In the genomic region with DNA sequence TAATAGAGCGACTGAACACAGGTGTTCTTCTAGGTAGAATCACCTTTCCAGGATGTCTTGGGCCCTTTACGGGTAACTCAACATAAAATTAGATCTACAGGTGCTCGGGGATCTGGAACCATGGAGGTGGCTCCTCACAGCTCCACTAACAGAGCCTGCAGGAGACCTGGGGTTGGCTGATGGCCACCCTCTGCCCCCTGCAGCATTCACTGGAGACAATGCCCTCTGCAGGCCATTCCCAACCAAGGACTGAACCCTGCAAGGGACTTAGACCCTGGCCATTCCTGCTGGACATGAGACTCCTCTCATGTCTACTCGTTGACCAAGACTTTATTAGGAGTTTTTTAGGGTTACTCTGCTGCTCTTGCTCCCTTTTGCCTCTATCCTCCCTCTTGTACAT, we compare ENCODE assay signal across 2 cellular contexts.
TF ChIP-seq lines count a peak whose summit lies in the region.

No MANE protein-coding gene starts in this region.

TF ChIP-seq in K562, 482 proteins besides CTCF, POLR2A, EP300 and RAD21 (continues in another document):
- TF ChIP-seq CBFA2T3 (IDR thresholded peaks at IDR 0.05) = no peak
- TF ChIP-seq CTBP1 (IDR thresholded peaks at IDR 0.05; ENCODE audit: borderline replicate concordance) = no peak
- no peak for TF ChIP-seq PTRF (tag; IDR thresholded peaks at IDR 0.05)
- no peak for TF ChIP-seq ETS2 (tag; IDR thresholded peaks at IDR 0.05; ENCODE audit: borderline replicate concordance, poor library complexity, severe bottlenecking)
- TF ChIP-seq, protein P1, sequence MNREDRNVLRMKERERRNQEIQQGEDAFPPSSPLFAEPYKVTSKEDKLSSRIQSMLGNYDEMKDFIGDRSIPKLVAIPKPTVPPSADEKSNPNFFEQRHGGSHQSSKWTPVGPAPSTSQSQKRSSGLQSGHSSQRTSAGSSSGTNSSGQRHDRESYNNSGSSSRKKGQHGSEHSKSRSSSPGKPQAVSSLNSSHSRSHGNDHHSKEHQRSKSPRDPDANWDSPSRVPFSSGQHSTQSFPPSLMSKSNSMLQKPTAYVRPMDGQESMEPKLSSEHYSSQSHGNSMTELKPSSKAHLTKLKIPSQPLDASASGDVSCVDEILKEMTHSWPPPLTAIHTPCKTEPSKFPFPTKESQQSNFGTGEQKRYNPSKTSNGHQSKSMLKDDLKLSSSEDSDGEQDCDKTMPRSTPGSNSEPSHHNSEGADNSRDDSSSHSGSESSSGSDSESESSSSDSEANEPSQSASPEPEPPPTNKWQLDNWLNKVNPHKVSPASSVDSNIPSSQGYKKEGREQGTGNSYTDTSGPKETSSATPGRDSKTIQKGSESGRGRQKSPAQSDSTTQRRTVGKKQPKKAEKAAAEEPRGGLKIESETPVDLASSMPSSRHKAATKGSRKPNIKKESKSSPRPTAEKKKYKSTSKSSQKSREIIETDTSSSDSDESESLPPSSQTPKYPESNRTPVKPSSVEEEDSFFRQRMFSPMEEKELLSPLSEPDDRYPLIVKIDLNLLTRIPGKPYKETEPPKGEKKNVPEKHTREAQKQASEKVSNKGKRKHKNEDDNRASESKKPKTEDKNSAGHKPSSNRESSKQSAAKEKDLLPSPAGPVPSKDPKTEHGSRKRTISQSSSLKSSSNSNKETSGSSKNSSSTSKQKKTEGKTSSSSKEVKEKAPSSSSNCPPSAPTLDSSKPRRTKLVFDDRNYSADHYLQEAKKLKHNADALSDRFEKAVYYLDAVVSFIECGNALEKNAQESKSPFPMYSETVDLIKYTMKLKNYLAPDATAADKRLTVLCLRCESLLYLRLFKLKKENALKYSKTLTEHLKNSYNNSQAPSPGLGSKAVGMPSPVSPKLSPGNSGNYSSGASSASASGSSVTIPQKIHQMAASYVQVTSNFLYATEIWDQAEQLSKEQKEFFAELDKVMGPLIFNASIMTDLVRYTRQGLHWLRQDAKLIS (CRISPR knock-in tag; IDR thresholded peaks at IDR 0.05) = no peak
- TF ChIP-seq ZNF282 (CRISPR knock-in tag; IDR thresholded peaks at IDR 0.05) = no peak
- no peak for TF ChIP-seq ZBTB17 (CRISPR knock-in tag; IDR thresholded peaks at IDR 0.05)
- no peak for TF ChIP-seq SIRT6 (IDR thresholded peaks at IDR 0.05; ENCODE audit: low read depth, low read length)
- TF ChIP-seq MCM7 (IDR thresholded peaks at IDR 0.05) = no peak
- TF ChIP-seq SNRNP70 (optimal IDR thresholded peaks at IDR 0.05; ENCODE audit: low read depth, low read length) = no peak
- TF ChIP-seq, protein P2, sequence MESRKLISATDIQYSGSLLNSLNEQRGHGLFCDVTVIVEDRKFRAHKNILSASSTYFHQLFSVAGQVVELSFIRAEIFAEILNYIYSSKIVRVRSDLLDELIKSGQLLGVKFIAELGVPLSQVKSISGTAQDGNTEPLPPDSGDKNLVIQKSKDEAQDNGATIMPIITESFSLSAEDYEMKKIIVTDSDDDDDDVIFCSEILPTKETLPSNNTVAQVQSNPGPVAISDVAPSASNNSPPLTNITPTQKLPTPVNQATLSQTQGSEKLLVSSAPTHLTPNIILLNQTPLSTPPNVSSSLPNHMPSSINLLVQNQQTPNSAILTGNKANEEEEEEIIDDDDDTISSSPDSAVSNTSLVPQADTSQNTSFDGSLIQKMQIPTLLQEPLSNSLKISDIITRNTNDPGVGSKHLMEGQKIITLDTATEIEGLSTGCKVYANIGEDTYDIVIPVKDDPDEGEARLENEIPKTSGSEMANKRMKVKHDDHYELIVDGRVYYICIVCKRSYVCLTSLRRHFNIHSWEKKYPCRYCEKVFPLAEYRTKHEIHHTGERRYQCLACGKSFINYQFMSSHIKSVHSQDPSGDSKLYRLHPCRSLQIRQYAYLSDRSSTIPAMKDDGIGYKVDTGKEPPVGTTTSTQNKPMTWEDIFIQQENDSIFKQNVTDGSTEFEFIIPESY (CRISPR knock-in tag; IDR thresholded peaks at IDR 0.05) = no peak
- no peak for TF ChIP-seq TCF7L2 (IDR thresholded peaks at IDR 0.05; ENCODE audit: low read depth, low read length)
- TF ChIP-seq, protein P3, sequence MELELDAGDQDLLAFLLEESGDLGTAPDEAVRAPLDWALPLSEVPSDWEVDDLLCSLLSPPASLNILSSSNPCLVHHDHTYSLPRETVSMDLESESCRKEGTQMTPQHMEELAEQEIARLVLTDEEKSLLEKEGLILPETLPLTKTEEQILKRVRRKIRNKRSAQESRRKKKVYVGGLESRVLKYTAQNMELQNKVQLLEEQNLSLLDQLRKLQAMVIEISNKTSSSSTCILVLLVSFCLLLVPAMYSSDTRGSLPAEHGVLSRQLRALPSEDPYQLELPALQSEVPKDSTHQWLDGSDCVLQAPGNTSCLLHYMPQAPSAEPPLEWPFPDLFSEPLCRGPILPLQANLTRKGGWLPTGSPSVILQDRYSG (tag; conservative IDR thresholded peaks at IDR 0.05; ENCODE audit: low read depth) = no peak
- no peak for TF ChIP-seq ATF7 (IDR thresholded peaks at IDR 0.05)
- TF ChIP-seq GABPA (tag; conservative IDR thresholded peaks at IDR 0.05; ENCODE audit: low read depth) = no peak

TF ChIP-seq in HepG2, 621 proteins besides CTCF, POLR2A, EP300 and RAD21 (continues in another document):
- TF ChIP-seq ZNF747 (CRISPR knock-in tag; IDR thresholded peaks at IDR 0.05; ENCODE audit: borderline replicate concordance) = no peak
- TF ChIP-seq ZNF83 (CRISPR knock-in tag; IDR thresholded peaks at IDR 0.05; ENCODE audit: borderline replicate concordance) = no peak
- TF ChIP-seq, protein P4, sequence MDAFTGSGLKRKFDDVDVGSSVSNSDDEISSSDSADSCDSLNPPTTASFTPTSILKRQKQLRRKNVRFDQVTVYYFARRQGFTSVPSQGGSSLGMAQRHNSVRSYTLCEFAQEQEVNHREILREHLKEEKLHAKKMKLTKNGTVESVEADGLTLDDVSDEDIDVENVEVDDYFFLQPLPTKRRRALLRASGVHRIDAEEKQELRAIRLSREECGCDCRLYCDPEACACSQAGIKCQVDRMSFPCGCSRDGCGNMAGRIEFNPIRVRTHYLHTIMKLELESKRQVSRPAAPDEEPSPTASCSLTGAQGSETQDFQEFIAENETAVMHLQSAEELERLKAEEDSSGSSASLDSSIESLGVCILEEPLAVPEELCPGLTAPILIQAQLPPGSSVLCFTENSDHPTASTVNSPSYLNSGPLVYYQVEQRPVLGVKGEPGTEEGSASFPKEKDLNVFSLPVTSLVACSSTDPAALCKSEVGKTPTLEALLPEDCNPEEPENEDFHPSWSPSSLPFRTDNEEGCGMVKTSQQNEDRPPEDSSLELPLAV (CRISPR knock-in tag; conservative IDR thresholded peaks at IDR 0.05; ENCODE audit: low read depth) = no peak
- TF ChIP-seq, protein P5, sequence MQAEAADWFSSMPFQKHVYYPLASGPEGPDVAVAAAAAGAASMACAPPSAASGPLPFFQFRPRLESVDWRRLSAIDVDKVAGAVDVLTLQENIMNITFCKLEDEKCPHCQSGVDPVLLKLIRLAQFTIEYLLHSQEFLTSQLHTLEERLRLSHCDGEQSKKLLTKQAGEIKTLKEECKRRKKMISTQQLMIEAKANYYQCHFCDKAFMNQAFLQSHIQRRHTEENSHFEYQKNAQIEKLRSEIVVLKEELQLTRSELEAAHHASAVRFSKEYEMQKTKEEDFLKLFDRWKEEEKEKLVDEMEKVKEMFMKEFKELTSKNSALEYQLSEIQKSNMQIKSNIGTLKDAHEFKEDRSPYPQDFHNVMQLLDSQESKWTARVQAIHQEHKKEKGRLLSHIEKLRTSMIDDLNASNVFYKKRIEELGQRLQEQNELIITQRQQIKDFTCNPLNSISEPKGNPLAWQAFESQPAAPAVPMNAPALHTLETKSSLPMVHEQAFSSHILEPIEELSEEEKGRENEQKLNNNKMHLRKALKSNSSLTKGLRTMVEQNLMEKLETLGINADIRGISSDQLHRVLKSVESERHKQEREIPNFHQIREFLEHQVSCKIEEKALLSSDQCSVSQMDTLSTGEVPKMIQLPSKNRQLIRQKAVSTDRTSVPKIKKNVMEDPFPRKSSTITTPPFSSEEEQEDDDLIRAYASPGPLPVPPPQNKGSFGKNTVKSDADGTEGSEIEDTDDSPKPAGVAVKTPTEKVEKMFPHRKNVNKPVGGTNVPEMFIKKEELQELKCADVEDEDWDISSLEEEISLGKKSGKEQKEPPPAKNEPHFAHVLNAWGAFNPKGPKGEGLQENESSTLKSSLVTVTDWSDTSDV (CRISPR knock-in tag; IDR thresholded peaks at IDR 0.05) = no peak
- no peak for TF ChIP-seq RBM39 (IDR thresholded peaks at IDR 0.05; ENCODE audit: low read depth, low read length, poor library complexity, severe bottlenecking)
- TF ChIP-seq HDAC2 (CRISPR knock-in tag; IDR thresholded peaks at IDR 0.05) = no peak
- no peak for TF ChIP-seq PHF21A (CRISPR knock-in tag; IDR thresholded peaks at IDR 0.05)
- TF ChIP-seq SMC3 (IDR thresholded peaks at IDR 0.05; ENCODE audit: low read length) = peak; percentile 81
- no peak for TF ChIP-seq ZNF326 (CRISPR knock-in tag; IDR thresholded peaks at IDR 0.05; ENCODE audit: borderline replicate concordance)
- TF ChIP-seq MLLT10 (CRISPR knock-in tag; IDR thresholded peaks at IDR 0.05) = no peak
- no peak for TF ChIP-seq ATM (IDR thresholded peaks at IDR 0.05; ENCODE audit: borderline replicate concordance)
- 0 out of 2 replicates have a peak, but pooled peaks have one; percentile 18 for TF ChIP-seq ISL2 (CRISPR knock-in tag; IDR thresholded peaks at IDR 0.05)
- no peak for TF ChIP-seq HNRNPH1 (optimal IDR thresholded peaks at IDR 0.05; ENCODE audit: low read depth, low read length)
- no peak for TF ChIP-seq ZSCAN20 (CRISPR knock-in tag; IDR thresholded peaks at IDR 0.05; ENCODE audit: borderline replicate concordance)
- TF ChIP-seq SMYD3 (CRISPR knock-in tag; IDR thresholded peaks at IDR 0.05) = no peak
- no peak for TF ChIP-seq ZBTB42 (CRISPR knock-in tag; IDR thresholded peaks at IDR 0.05)
- no peak for TF ChIP-seq PAX8 (CRISPR knock-in tag; IDR thresholded peaks at IDR 0.05; ENCODE audit: borderline replicate concordance)
- TF ChIP-seq ZNF382 (CRISPR knock-in tag; IDR thresholded peaks at IDR 0.05; ENCODE audit: borderline replicate concordance) = no peak
- TF ChIP-seq, protein P6, sequence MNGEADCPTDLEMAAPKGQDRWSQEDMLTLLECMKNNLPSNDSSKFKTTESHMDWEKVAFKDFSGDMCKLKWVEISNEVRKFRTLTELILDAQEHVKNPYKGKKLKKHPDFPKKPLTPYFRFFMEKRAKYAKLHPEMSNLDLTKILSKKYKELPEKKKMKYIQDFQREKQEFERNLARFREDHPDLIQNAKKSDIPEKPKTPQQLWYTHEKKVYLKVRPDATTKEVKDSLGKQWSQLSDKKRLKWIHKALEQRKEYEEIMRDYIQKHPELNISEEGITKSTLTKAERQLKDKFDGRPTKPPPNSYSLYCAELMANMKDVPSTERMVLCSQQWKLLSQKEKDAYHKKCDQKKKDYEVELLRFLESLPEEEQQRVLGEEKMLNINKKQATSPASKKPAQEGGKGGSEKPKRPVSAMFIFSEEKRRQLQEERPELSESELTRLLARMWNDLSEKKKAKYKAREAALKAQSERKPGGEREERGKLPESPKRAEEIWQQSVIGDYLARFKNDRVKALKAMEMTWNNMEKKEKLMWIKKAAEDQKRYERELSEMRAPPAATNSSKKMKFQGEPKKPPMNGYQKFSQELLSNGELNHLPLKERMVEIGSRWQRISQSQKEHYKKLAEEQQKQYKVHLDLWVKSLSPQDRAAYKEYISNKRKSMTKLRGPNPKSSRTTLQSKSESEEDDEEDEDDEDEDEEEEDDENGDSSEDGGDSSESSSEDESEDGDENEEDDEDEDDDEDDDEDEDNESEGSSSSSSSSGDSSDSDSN (CRISPR knock-in tag; IDR thresholded peaks at IDR 0.05) = no peak
- no peak for TF ChIP-seq ZNF782 (CRISPR knock-in tag; IDR thresholded peaks at IDR 0.05; ENCODE audit: borderline replicate concordance)
- no peak for TF ChIP-seq NFKB2 (CRISPR knock-in tag; IDR thresholded peaks at IDR 0.05; ENCODE audit: borderline replicate concordance)
- TF ChIP-seq NFE2L2 (IDR thresholded peaks at IDR 0.05; ENCODE audit: low read length) = no peak
- TF ChIP-seq ZNF607 (CRISPR knock-in tag; IDR thresholded peaks at IDR 0.05; ENCODE audit: borderline replicate concordance) = no peak
- TF ChIP-seq, protein P7, sequence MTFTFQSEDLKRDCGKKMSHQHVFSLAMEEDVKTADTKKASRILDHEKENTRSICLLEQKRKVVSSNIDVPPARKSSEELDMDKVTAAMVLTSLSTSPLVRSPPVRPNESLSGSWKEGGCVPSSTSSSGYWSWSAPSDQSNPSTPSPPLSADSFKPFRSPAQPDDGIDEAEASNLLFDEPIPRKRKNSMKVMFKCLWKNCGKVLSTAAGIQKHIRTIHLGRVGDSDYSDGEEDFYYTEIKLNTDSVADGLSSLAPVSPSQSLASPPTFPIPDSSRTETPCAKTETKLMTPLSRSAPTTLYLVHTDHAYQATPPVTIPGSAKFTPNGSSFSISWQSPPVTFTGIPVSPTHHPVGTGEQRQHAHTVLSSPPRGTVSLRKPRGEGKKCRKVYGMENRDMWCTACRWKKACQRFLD (CRISPR knock-in tag; IDR thresholded peaks at IDR 0.05; ENCODE audit: borderline replicate concordance) = no peak
- TF ChIP-seq, protein P8, sequence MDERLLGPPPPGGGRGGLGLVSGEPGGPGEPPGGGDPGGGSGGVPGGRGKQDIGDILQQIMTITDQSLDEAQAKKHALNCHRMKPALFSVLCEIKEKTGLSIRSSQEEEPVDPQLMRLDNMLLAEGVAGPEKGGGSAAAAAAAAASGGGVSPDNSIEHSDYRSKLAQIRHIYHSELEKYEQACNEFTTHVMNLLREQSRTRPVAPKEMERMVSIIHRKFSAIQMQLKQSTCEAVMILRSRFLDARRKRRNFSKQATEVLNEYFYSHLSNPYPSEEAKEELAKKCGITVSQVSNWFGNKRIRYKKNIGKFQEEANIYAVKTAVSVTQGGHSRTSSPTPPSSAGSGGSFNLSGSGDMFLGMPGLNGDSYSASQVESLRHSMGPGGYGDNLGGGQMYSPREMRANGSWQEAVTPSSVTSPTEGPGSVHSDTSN (CRISPR knock-in tag; IDR thresholded peaks at IDR 0.05) = no peak
- TF ChIP-seq, protein P9, sequence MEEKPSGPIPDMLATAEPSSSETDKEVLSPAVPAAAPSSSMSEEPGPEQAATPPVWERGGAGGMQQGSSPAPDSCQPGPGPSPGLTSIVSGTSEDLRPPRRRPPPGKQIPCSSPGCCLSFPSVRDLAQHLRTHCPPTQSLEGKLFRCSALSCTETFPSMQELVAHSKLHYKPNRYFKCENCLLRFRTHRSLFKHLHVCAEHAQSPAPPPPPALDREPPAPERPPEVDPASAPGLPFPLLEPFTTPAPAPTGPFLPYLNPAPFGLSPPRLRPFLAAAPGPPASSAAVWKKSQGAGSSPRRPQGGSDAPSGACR (CRISPR knock-in tag; IDR thresholded peaks at IDR 0.05) = no peak
- no peak for TF ChIP-seq EHMT2 (IDR thresholded peaks at IDR 0.05; ENCODE audit: borderline replicate concordance, low read depth, low read length)
- no peak for TF ChIP-seq MEIS1 (CRISPR knock-in tag; IDR thresholded peaks at IDR 0.05; ENCODE audit: borderline replicate concordance)
- TF ChIP-seq NR3C1 (CRISPR knock-in tag; IDR thresholded peaks at IDR 0.05) = no peak
- TF ChIP-seq, protein P10, sequence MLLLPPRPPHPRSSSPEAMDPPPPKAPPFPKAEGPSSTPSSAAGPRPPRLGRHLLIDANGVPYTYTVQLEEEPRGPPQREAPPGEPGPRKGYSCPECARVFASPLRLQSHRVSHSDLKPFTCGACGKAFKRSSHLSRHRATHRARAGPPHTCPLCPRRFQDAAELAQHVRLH (CRISPR knock-in tag; IDR thresholded peaks at IDR 0.05; ENCODE audit: borderline replicate concordance, low read depth) = 0 out of 2 replicates have a peak, but pooled peaks have one; percentile 35
- no peak for TF ChIP-seq MTF1 (CRISPR knock-in tag; IDR thresholded peaks at IDR 0.05)
- no peak for TF ChIP-seq ZNF878 (CRISPR knock-in tag; IDR thresholded peaks at IDR 0.05)
- TF ChIP-seq MED8 (CRISPR knock-in tag; IDR thresholded peaks at IDR 0.05; ENCODE audit: insufficient replicate concordance) = no peak
